In genomic region chr4:140096921-140097320, GRCh38 we compare ENCODE assay signal across 2 cellular contexts.
TF ChIP-seq lines count a peak whose summit lies in the region.

No MANE protein-coding gene starts in this region.

TF ChIP-seq in liver, 16 proteins besides CTCF, POLR2A, EP300 and RAD21:
- TF ChIP-seq FOXA1 (IDR thresholded peaks at IDR 0.05) (no peak), GABPA (IDR thresholded peaks at IDR 0.05 in 1 of 2, conservative IDR thresholded peaks at IDR 0.05 in 1 of 2) (no peak), TAF1 (conservative IDR thresholded peaks at IDR 0.05) (no peak), JUND (IDR thresholded peaks at IDR 0.05) (no peak), MAX (IDR thresholded peaks at IDR 0.05) (no peak), FOXA2 (IDR thresholded peaks at IDR 0.05) (no peak), YY1 (IDR thresholded peaks at IDR 0.05) (no peak), ATF3 (IDR thresholded peaks at IDR 0.05) (no peak), ZBTB33 (IDR thresholded peaks at IDR 0.05) (no peak)

TF ChIP-seq in HepG2, 621 proteins besides CTCF, POLR2A, EP300 and RAD21:
- TF ChIP-seq RXRB (CRISPR knock-in tag; IDR thresholded peaks at IDR 0.05; ENCODE audit: borderline replicate concordance) (no peak), ZNF773 (CRISPR knock-in tag; IDR thresholded peaks at IDR 0.05; ENCODE audit: borderline replicate concordance) (no peak), FOXP1 (IDR thresholded peaks at IDR 0.05) (no peak), FOXP1 (CRISPR knock-in tag; IDR thresholded peaks at IDR 0.05) (no peak), RARG (CRISPR knock-in tag; IDR thresholded peaks at IDR 0.05; ENCODE audit: low read depth) (no peak), ONECUT2 (CRISPR knock-in tag; IDR thresholded peaks at IDR 0.05) (no peak)
